18 cellular contexts compared by ENCODE assay signal in genomic region chr7:1580422-1581030, GRCh38. TPM values are rescaled to one million over a fixed set of nuclear protein-coding genes. Genes with fewer than 3 reads are reported as not detected.
A peak's percentile ranks its signal among the peaks of the same experiment; 100 is the strongest.
DNase-seq lines count a peak whose midpoint lies in the region; ATAC-seq, FAIRE-seq and TF ChIP-seq lines count a peak whose summit lies in the region.
"Had no signal": no experiment of that assay in that cellular context is flagged by ENCODE, and none has a peak within 500 bp of the region (broad histone marks: within the 10 kb centered on the region; RNA-seq: fewer than 3 reads in every experiment).

No MANE protein-coding gene starts in this region.

- FAIRE-seq in HepG2 (lab: Jason Lieb, UNC) = no peak

- H3K4me1 Mint-ChIP-seq in T-helper 17 cell (peaks cover 11% of the 10 kb centered on the region), glutamatergic neuron (ENCODE audit: low read depth, unreplicated experiment) (peaks cover 14% of the 10 kb centered on the region)
- H3K4me1 Mint-ChIP-seq in stimulated activated memory B cell treated with anti-CD40 and anti-IgM and Interleukin-4, amounts not matched to agents 10 μg/mL and 1 μg/mL and 100 μg/mL, for 72 hours = peaks cover 20% of the 10 kb centered on the region

- peaks cover 5% of the 10 kb centered on the region for H3K9me3 Mint-ChIP-seq in glutamatergic neuron (ENCODE audit: unreplicated experiment)
- peaks cover 8% of the 10 kb centered on the region for H3K9me3 Mint-ChIP-seq in stimulated activated memory B cell treated with anti-CD40 and anti-IgM and Interleukin-4, amounts not matched to agents 10 μg/mL and 1 μg/mL and 100 μg/mL, for 72 hours
- H3K9me3 Mint-ChIP-seq: CD4-positive, CD25-positive, alpha-beta regulatory T cell had no signal

- no peaks in the 10 kb centered on the region for H3K9me3 ChIP-seq in HepG2 (ENCODE audit: low read length)
- no peaks in the 10 kb centered on the region for H3K9me3 ChIP-seq in right lobe of liver
- no peaks in the 10 kb centered on the region for H3K9me3 ChIP-seq in T-helper 17 cell (ENCODE audit: control insufficient read depth, low read length, poor library complexity, severe bottlenecking)
- H3K9me3 ChIP-seq: SJSA1 had no signal

- WGBS in HepG2 (ENCODE audit: low lambda C conversion rate) = 60% methylated on average over 16 of the region's 19 CpGs
- WGBS in right lobe of liver (ENCODE audit: insufficient coverage, low coverage, low lambda C conversion rate, missing lambda C conversion rate) = 84% methylated on average over 7 of the region's 19 CpGs

- no peak overlapping the region for H2AFZ ChIP-seq in HepG2 (ENCODE audit: low read length)

- H3K4me3 ChIP-seq in HepG2 (replicated peaks in 1 of 3; ENCODE audit: insufficient read depth in 1 of 3, low read depth in 2 of 3, low read length in 3 of 3) (no peak overlapping the region), right lobe of liver (no peak overlapping the region)
- H3K4me3 ChIP-seq: SJSA1 had no signal

- TF ChIP-seq POLR2A in HepG2 (IDR thresholded peaks at IDR 0.05; ENCODE audit: insufficient read depth in 1 of 2, low read depth in 2 of 2, low read length in 2 of 2) (no peak), right lobe of liver (IDR thresholded peaks at IDR 0.05) (no peak)

- no TSS peak for BruUV-seq in HepG2 (replicated peaks; lab: Mats Ljungman, UMichigan)

- H3K4me2 ChIP-seq in HepG2 (ENCODE audit: low read depth, low read length) = no peak overlapping the region

- H3K27ac Mint-ChIP-seq in T-helper 17 cell (peak overlapping the region; percentile 54), glutamatergic neuron (ENCODE audit: unreplicated experiment) (peak overlapping the region; percentile 78)
- H3K27ac Mint-ChIP-seq in stimulated activated memory B cell treated with anti-CD40 and anti-IgM and Interleukin-4, amounts not matched to agents 10 μg/mL and 1 μg/mL and 100 μg/mL, for 72 hours = peak overlapping the region; percentile 18

- no peak for TF ChIP-seq RAD21 in HepG2 (CRISPR knock-in tag; IDR thresholded peaks at IDR 0.05)

- TF ChIP-seq EP300 in HepG2 (IDR thresholded peaks at IDR 0.05; ENCODE audit: low read depth in 2 of 2, low read length in 2 of 2) (no peak), HepG2 (CRISPR knock-in tag; IDR thresholded peaks at IDR 0.05; ENCODE audit: borderline replicate concordance) (no peak)

- no peak for DNase-seq in HepG2 (ENCODE audit: low spot score)
- no peak for DNase-seq in right lobe of liver
- no peak for DNase-seq in T-helper 17 cell
- DNase-seq in glutamatergic neuron = no peak
- no peak for DNase-seq in NOMO-1 treated with dmso at 0.1 percent for 144 hours (lab: John Stamatoyannopoulos, UW; ENCODE audit: unreplicated experiment)
- no peak for DNase-seq in AG20443 (ENCODE audit: low spot score)
- no peak for DNase-seq in GDM1 (lab: John Stamatoyannopoulos, UW)
- DNase-seq: AML-193; CD4-positive, CD25-positive, alpha-beta regulatory T cell; GF-D8; KBM-7; NCI-H1092; NCI-H1694; NCI-H446; SW 1271 had no signal

- intact Hi-C loops in HepG2 (cut with micrococcal nuclease; ENCODE audit: unreplicated experiment) (no loop called here), right lobe of liver (cut with DNase I) (loop anchor here (10.0 kb wide), 1 partner anchor 624 kb away; no protein-coding TSS in a partner anchor)

- no peak overlapping the region for H3K9ac ChIP-seq in HepG2 (ENCODE audit: insufficient read depth, low read depth, low read length)

- H3K79me2 ChIP-seq in HepG2 (ENCODE audit: insufficient read depth, low read length) = no peaks in the 10 kb centered on the region

- H3K27ac ChIP-seq in HepG2 (ENCODE audit: extremely low read length, insufficient read depth, low read length) (no peak overlapping the region), right lobe of liver (no peak overlapping the region)
- H3K27ac ChIP-seq: SJSA1 had no signal

- in situ Hi-C loops in HepG2 (cut with HindIII; ENCODE audit: extremely low pct_ligation_motif_present, low pct_unique_long_range_greater_than_20kb) = loop anchor here (10.0 to 25.0 kb wide), 2 partner anchors 174 to 632 kb away; no protein-coding TSS in a partner anchor

- H3K4me1 ChIP-seq in HepG2 (ENCODE audit: insufficient read depth, low read length) (no peaks in the 10 kb centered on the region), right lobe of liver (no peaks in the 10 kb centered on the region)
- H3K4me1 ChIP-seq: SJSA1 had no signal

- TF ChIP-seq CTCF in HepG2 (CRISPR knock-in tag; IDR thresholded peaks at IDR 0.05) (no peak), right lobe of liver (IDR thresholded peaks at IDR 0.05) (no peak), glutamatergic neuron (IDR thresholded peaks at IDR 0.05; ENCODE audit: partially characterized antibody, unreplicated experiment) (no peak)

- CTCF ChIA-PET in HepG2 (lab: Yijun Ruan, JAX; ENCODE audit: low intra/inter-chr PET ratio, low total read pairs) = interaction anchor here (1.6 kb wide), 1 partner anchor 13 kb away, joined by 6 read pairs; no protein-coding TSS in a partner anchor

- peaks cover 5% of the 10 kb centered on the region for H3K36me3 Mint-ChIP-seq in T-helper 17 cell (ENCODE audit: low read depth)
- H3K36me3 Mint-ChIP-seq in glutamatergic neuron (ENCODE audit: unreplicated experiment) = peaks cover 10% of the 10 kb centered on the region
- H3K36me3 Mint-ChIP-seq in stimulated activated memory B cell treated with anti-CD40 and anti-IgM and Interleukin-4, amounts not matched to agents 10 μg/mL and 1 μg/mL and 100 μg/mL, for 72 hours = peaks cover 19% of the 10 kb centered on the region
- H3K36me3 Mint-ChIP-seq: CD4-positive, CD25-positive, alpha-beta regulatory T cell had no signal

- H3K36me3 ChIP-seq in HepG2 (replicated peaks in 1 of 2; ENCODE audit: control insufficient read depth in 1 of 2, insufficient read depth in 2 of 2, low read length in 2 of 2) (no peaks in the 10 kb centered on the region), right lobe of liver (no peaks in the 10 kb centered on the region)
- H3K36me3 ChIP-seq: SJSA1 had no signal

- H3K27me3 ChIP-seq in HepG2 (ENCODE audit: control insufficient read depth in 1 of 2, insufficient read depth in 2 of 2, low read length in 2 of 2) (peaks cover 0 to 19% of the 10 kb centered on the region in 2 experiments; a peak in 3 of 5 replicates), right lobe of liver (no peaks in the 10 kb centered on the region)

- ATAC-seq in HepG2 (no peak), right lobe of liver (no peak), T-helper 17 cell (no peak)
- ATAC-seq in stimulated activated memory B cell treated with anti-CD40 and anti-IgM and Interleukin-4, amounts not matched to agents 10 μg/mL and 1 μg/mL and 100 μg/mL, for 72 hours = no peak

- H4K20me1 ChIP-seq in HepG2 (ENCODE audit: insufficient read depth, low read length) = no peaks in the 10 kb centered on the region

- no peaks in the 10 kb centered on the region for H3K27me3 Mint-ChIP-seq in T-helper 17 cell
- H3K27me3 Mint-ChIP-seq in glutamatergic neuron (ENCODE audit: unreplicated experiment) = peaks cover 14% of the 10 kb centered on the region
- no peaks in the 10 kb centered on the region for H3K27me3 Mint-ChIP-seq in stimulated activated memory B cell treated with anti-CD40 and anti-IgM and Interleukin-4, amounts not matched to agents 10 μg/mL and 1 μg/mL and 100 μg/mL, for 72 hours
- H3K27me3 Mint-ChIP-seq: CD4-positive, CD25-positive, alpha-beta regulatory T cell had no signal

- H3K4me3 Mint-ChIP-seq in T-helper 17 cell (no peak overlapping the region), glutamatergic neuron (ENCODE audit: unreplicated experiment) (peak overlapping the region; percentile 69)
- H3K4me3 Mint-ChIP-seq in stimulated activated memory B cell treated with anti-CD40 and anti-IgM and Interleukin-4, amounts not matched to agents 10 μg/mL and 1 μg/mL and 100 μg/mL, for 72 hours = no peak overlapping the region

- POLR2A ChIA-PET in HepG2 (lab: Yijun Ruan, JAX) = no interaction called here

RNA-seq across cellular contexts. Expression of gene PSMG3, which starts 10.7 kb away (rescaled TPM):
- total RNA-seq in HepG2 (2016; rRNA removed; fragmentation: Illumina TruSeq; extraction: Trizol) = 46.7 and 48.4 TPM in 2 replicates
- 83.1 and 98.2 TPM in 2 replicates for total RNA-seq in HepG2 (2016; cell fraction: cytosol; rRNA removed; fragmentation: Illumina TruSeq; extraction: Trizol; ENCODE audit: low read depth)
- total RNA-seq in HepG2 (2016; cell fraction: insoluble cytoplasmic fraction; rRNA removed; fragmentation: Illumina TruSeq; extraction: Trizol) = 50.6 and 51.2 TPM in 2 replicates
- 102 and 118 TPM in 2 replicates for total RNA-seq in HepG2 (2016; cell fraction: membrane; rRNA removed; fragmentation: Illumina TruSeq; extraction: Trizol)
- total RNA-seq in HepG2 (2016; cell fraction: nucleus; rRNA removed; fragmentation: Illumina TruSeq; extraction: Trizol) = 24.1 and 28.4 TPM in 2 replicates
- polyA plus RNA-seq in HepG2 (2011; rRNA removed) = 29.3 and 29.6 TPM in 2 replicates
- polyA plus RNA-seq in HepG2 (2011; cell fraction: cytosol; rRNA removed) = 36.1 and 44.9 TPM in 2 replicates
- polyA plus RNA-seq in HepG2 (2011; cell fraction: nucleus; rRNA removed) = 29.2 and 39.8 TPM in 2 replicates
- 15.8 and 28.3 TPM in 2 replicates for polyA plus RNA-seq in HepG2 (2012)
- polyA plus RNA-seq in HepG2 (2016; cell fraction: cytosol; fragmentation: Illumina TruSeq; extraction: Trizol; ENCODE audit: low read depth) = 72.7 and 106 TPM in 2 replicates
- polyA plus RNA-seq in HepG2 (2016; cell fraction: insoluble cytoplasmic fraction; fragmentation: Illumina TruSeq; extraction: Trizol; ENCODE audit: low read depth) = 49.5 and 55.3 TPM in 2 replicates
- 82.6 and 104 TPM in 2 replicates for polyA plus RNA-seq in HepG2 (2016; cell fraction: membrane; fragmentation: Illumina TruSeq; extraction: Trizol; ENCODE audit: low read depth)
- polyA plus RNA-seq in HepG2 (2016; cell fraction: nucleus; fragmentation: Illumina TruSeq; extraction: Trizol; ENCODE audit: insufficient read depth, low read depth) = 48.5 and 51.1 TPM in 2 replicates
- 17.7 and 43.7 TPM in 2 replicates for polyA minus RNA-seq in HepG2 (2011; rRNA and poly(A)+ RNA removed; ENCODE audit: low replicate concordance)
- polyA minus RNA-seq in HepG2 (2011; cell fraction: cytosol; rRNA and poly(A)+ RNA removed) = 8.9 and 9.7 TPM in 2 replicates
- 4.7 and 6.2 TPM in 2 replicates for polyA minus RNA-seq in HepG2 (2011; cell fraction: nucleus; rRNA and poly(A)+ RNA removed)
- 10 to 100 TPM in 2 of 6 experiments, 1 to 10 TPM in 4; 7.6 to 28.1 (median 9.2) TPM for total RNA-seq in right lobe of liver
- 10 to 100 TPM; 22.8 to 23.6 TPM for total RNA-seq in T-helper 17 cell
- 56.6 TPM for total RNA-seq in glutamatergic neuron (ENCODE audit: unreplicated experiment)

RNA-seq across cellular contexts. Expression of gene TMEM184A, which starts 24.5 kb away (rescaled TPM):
- total RNA-seq in HepG2 (2016; rRNA removed; fragmentation: Illumina TruSeq; extraction: Trizol) (3.1 and 9.5 TPM in 2 replicates), right lobe of liver (10 to 100 TPM; 15.1 to 32.8 (median 26.7) TPM), T-helper 17 cell (not detected), glutamatergic neuron (ENCODE audit: unreplicated experiment) (20.7 TPM)
- 4.3 and 4.6 TPM in 2 replicates for total RNA-seq in HepG2 (2016; cell fraction: cytosol; rRNA removed; fragmentation: Illumina TruSeq; extraction: Trizol; ENCODE audit: low read depth)
- 3.8 and 10.6 TPM in 2 replicates for total RNA-seq in HepG2 (2016; cell fraction: insoluble cytoplasmic fraction; rRNA removed; fragmentation: Illumina TruSeq; extraction: Trizol)
- 5.7 and 6.3 TPM in 2 replicates for total RNA-seq in HepG2 (2016; cell fraction: membrane; rRNA removed; fragmentation: Illumina TruSeq; extraction: Trizol)
- total RNA-seq in HepG2 (2016; cell fraction: nucleus; rRNA removed; fragmentation: Illumina TruSeq; extraction: Trizol) = 11.4 and 11.7 TPM in 2 replicates
- polyA plus RNA-seq in HepG2 (2011; rRNA removed) = 20.4 and 33.1 TPM in 2 replicates
- polyA plus RNA-seq in HepG2 (2011; cell fraction: cytosol; rRNA removed) = 9.9 and 13.2 TPM in 2 replicates
- 144 and 175 TPM in 2 replicates for polyA plus RNA-seq in HepG2 (2011; cell fraction: nucleus; rRNA removed)
- polyA plus RNA-seq in HepG2 (2012) = 8.4 and 10.9 TPM in 2 replicates
- polyA plus RNA-seq in HepG2 (2016; cell fraction: cytosol; fragmentation: Illumina TruSeq; extraction: Trizol; ENCODE audit: low read depth) = 3.6 and 4.0 TPM in 2 replicates
- 4.3 and 5.0 TPM in 2 replicates for polyA plus RNA-seq in HepG2 (2016; cell fraction: insoluble cytoplasmic fraction; fragmentation: Illumina TruSeq; extraction: Trizol; ENCODE audit: low read depth)
- 4.3 and 5.3 TPM in 2 replicates for polyA plus RNA-seq in HepG2 (2016; cell fraction: membrane; fragmentation: Illumina TruSeq; extraction: Trizol; ENCODE audit: low read depth)
- polyA plus RNA-seq in HepG2 (2016; cell fraction: nucleus; fragmentation: Illumina TruSeq; extraction: Trizol; ENCODE audit: insufficient read depth, low read depth) = 25.4 and 29.2 TPM in 2 replicates
- 70.5 and 85.2 TPM in 2 replicates for polyA minus RNA-seq in HepG2 (2011; rRNA and poly(A)+ RNA removed; ENCODE audit: low replicate concordance)
- polyA minus RNA-seq in HepG2 (2011; cell fraction: cytosol; rRNA and poly(A)+ RNA removed) = 6.3 and 12.4 TPM in 2 replicates
- 27.6 and 31.7 TPM in 2 replicates for polyA minus RNA-seq in HepG2 (2011; cell fraction: nucleus; rRNA and poly(A)+ RNA removed)
- total RNA-seq: A673; CD4-positive, CD25-positive, alpha-beta regulatory T cell had no signal

RNA-seq across cellular contexts. Expression of gene MAFK, which starts 50.0 kb away (rescaled TPM):
- total RNA-seq in HepG2 (2016; rRNA removed; fragmentation: Illumina TruSeq; extraction: Trizol) (9.2 and 10.4 TPM in 2 replicates), right lobe of liver (10 to 100 TPM in 4 of 6 experiments, 1 to 10 TPM in 2; 6.9 to 29.7 (median 13.1) TPM), T-helper 17 cell (10 to 100 TPM; 55.8 to 56.4 TPM), glutamatergic neuron (ENCODE audit: unreplicated experiment) (10.5 TPM)
- total RNA-seq in HepG2 (2016; cell fraction: cytosol; rRNA removed; fragmentation: Illumina TruSeq; extraction: Trizol; ENCODE audit: low read depth) = 1.4 and 1.5 TPM in 2 replicates
- total RNA-seq in HepG2 (2016; cell fraction: insoluble cytoplasmic fraction; rRNA removed; fragmentation: Illumina TruSeq; extraction: Trizol) = 8.1 and 11.1 TPM in 2 replicates
- total RNA-seq in HepG2 (2016; cell fraction: membrane; rRNA removed; fragmentation: Illumina TruSeq; extraction: Trizol) = 4.0 and 4.6 TPM in 2 replicates
- total RNA-seq in HepG2 (2016; cell fraction: nucleus; rRNA removed; fragmentation: Illumina TruSeq; extraction: Trizol) = 6.5 TPM in 2 replicates
- 7.3 and 13.8 TPM in 2 replicates for polyA plus RNA-seq in HepG2 (2011; rRNA removed)
- polyA plus RNA-seq in HepG2 (2011; cell fraction: cytosol; rRNA removed) = 6.2 and 7.3 TPM in 2 replicates
- polyA plus RNA-seq in HepG2 (2011; cell fraction: nucleus; rRNA removed) = 63.2 and 72.7 TPM in 2 replicates
- 15.2 and 31.6 TPM in 2 replicates for polyA plus RNA-seq in HepG2 (2012)
- polyA plus RNA-seq in HepG2 (2016; cell fraction: cytosol; fragmentation: Illumina TruSeq; extraction: Trizol; ENCODE audit: low read depth) = 0.54 and 0.61 TPM in 2 replicates
- 6.5 and 8.2 TPM in 2 replicates for polyA plus RNA-seq in HepG2 (2016; cell fraction: insoluble cytoplasmic fraction; fragmentation: Illumina TruSeq; extraction: Trizol; ENCODE audit: low read depth)
- polyA plus RNA-seq in HepG2 (2016; cell fraction: membrane; fragmentation: Illumina TruSeq; extraction: Trizol; ENCODE audit: low read depth) = 1.9 TPM in 2 replicates
- 19.6 and 20.9 TPM in 2 replicates for polyA plus RNA-seq in HepG2 (2016; cell fraction: nucleus; fragmentation: Illumina TruSeq; extraction: Trizol; ENCODE audit: insufficient read depth, low read depth)
- polyA minus RNA-seq in HepG2 (2011; rRNA and poly(A)+ RNA removed; ENCODE audit: low replicate concordance) = 11.1 and 17.4 TPM in 2 replicates
- polyA minus RNA-seq in HepG2 (2011; cell fraction: cytosol; rRNA and poly(A)+ RNA removed) = 12.7 and 12.8 TPM in 2 replicates
- polyA minus RNA-seq in HepG2 (2011; cell fraction: nucleus; rRNA and poly(A)+ RNA removed) = 10.8 and 12.7 TPM in 2 replicates

Comparison
In these comparisons a context has a peak if more than half of its experiments do, and no peak if none do; other contexts are left out.
1. H3K27ac Mint-ChIP-seq: peak in every context shown above with its lines; median percentile 78 in glutamatergic neuron; 54 in T-helper 17 cell; 18 in stimulated activated memory B cell treated with anti-CD40 and anti-IgM and Interleukin-4, amounts not matched to agents 10 μg/mL and 1 μg/mL and 100 μg/mL, for 72 hours.